12 cellular contexts compared by ENCODE assay signal in the genomic region with DNA sequence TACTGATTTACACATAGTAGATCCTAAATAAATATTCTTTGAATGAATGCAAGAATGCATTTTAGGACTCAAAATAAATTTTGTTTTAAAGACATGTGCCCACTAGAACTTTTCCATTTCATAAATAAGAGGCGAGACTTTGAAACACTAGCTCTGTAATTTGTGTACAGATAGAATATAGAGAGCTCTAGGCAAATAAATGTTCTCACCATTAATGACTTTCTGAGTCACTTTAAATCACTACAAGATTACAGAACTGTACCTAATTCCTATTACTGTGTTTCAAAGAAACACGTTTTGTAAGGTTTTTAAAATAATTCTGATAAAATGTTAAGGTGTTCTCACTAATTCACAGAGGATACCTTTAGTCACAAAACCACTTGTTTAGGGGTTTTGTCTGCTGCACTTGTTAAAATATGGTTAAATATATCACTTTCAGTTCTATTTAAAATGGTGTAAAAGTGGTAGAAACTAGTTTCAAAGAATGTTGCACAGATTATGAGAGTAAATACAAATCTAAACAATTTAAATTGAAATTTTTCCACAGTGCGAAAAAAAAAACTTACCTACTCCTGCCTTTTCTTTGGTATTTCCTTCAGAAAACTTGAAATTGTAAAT.
DNase-seq lines count a peak whose midpoint lies in the region; ATAC-seq, FAIRE-seq and TF ChIP-seq lines count a peak whose summit lies in the region.
"Had no signal": no experiment of that assay in that cellular context is flagged by ENCODE, and none has a peak within 500 bp of the region (broad histone marks: within the 10 kb centered on the region; RNA-seq: fewer than 3 reads in every experiment).

No MANE protein-coding gene starts in this region.

- peak; percentile 70 for ATAC-seq in GM19397 (IDR thresholded peaks at IDR 0.05; ENCODE audit: unreplicated experiment)
- peak; percentile 89 for ATAC-seq in HG02623 (IDR thresholded peaks at IDR 0.05; ENCODE audit: unreplicated experiment)
- ATAC-seq in HG03439 (IDR thresholded peaks at IDR 0.05; ENCODE audit: unreplicated experiment) = peak; percentile 71
- no peak for ATAC-seq in HG03460 (IDR thresholded peaks at IDR 0.05; ENCODE audit: unreplicated experiment)

- no peak for TF ChIP-seq POLR2A in H54 (IDR thresholded peaks at IDR 0.05; ENCODE audit: low read depth, low read length)

- no peak for DNase-seq in NCI-H1105 (lab: John Stamatoyannopoulos, UW)
- DNase-seq in H54 (ENCODE audit: insufficient read length, low spot score) = no peak
- no peak for DNase-seq in NCI-H524 treated with DMSO at 0.1 percent for 48 hours (lab: John Stamatoyannopoulos, UW)
- DNase-seq: CD4-positive, alpha-beta memory T cell; central memory CD4-positive, alpha-beta T cell; H7; NCI-H1048 had no signal

- FAIRE-seq in G401.6 (lab: Jason Lieb, UNC) (peak; percentile 3), H54 (lab: Jason Lieb, UNC) (no peak)
